Comparison of ENCODE assay signal across 2 cellular contexts in genomic region chr3:57594144-57594543, GRCh38.
TF ChIP-seq lines count a peak whose summit lies in the region.

No MANE protein-coding gene starts in this region.

TF ChIP-seq in A549, 52 proteins besides CTCF, POLR2A, EP300 and RAD21 (continued from another document):
- TF ChIP-seq, protein P1, sequence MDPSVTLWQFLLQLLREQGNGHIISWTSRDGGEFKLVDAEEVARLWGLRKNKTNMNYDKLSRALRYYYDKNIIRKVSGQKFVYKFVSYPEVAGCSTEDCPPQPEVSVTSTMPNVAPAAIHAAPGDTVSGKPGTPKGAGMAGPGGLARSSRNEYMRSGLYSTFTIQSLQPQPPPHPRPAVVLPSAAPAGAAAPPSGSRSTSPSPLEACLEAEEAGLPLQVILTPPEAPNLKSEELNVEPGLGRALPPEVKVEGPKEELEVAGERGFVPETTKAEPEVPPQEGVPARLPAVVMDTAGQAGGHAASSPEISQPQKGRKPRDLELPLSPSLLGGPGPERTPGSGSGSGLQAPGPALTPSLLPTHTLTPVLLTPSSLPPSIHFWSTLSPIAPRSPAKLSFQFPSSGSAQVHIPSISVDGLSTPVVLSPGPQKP (IDR thresholded peaks at IDR 0.05; ENCODE audit: low read depth, low read length) = no peak
- no peak for TF ChIP-seq SMC3 (IDR thresholded peaks at IDR 0.05)
- no peak for TF ChIP-seq MYC (IDR thresholded peaks at IDR 0.05; ENCODE audit: borderline replicate concordance, low read length)

TF ChIP-seq in GM23338, 12 proteins besides CTCF, POLR2A, EP300 and RAD21:
- TF ChIP-seq, protein P2, sequence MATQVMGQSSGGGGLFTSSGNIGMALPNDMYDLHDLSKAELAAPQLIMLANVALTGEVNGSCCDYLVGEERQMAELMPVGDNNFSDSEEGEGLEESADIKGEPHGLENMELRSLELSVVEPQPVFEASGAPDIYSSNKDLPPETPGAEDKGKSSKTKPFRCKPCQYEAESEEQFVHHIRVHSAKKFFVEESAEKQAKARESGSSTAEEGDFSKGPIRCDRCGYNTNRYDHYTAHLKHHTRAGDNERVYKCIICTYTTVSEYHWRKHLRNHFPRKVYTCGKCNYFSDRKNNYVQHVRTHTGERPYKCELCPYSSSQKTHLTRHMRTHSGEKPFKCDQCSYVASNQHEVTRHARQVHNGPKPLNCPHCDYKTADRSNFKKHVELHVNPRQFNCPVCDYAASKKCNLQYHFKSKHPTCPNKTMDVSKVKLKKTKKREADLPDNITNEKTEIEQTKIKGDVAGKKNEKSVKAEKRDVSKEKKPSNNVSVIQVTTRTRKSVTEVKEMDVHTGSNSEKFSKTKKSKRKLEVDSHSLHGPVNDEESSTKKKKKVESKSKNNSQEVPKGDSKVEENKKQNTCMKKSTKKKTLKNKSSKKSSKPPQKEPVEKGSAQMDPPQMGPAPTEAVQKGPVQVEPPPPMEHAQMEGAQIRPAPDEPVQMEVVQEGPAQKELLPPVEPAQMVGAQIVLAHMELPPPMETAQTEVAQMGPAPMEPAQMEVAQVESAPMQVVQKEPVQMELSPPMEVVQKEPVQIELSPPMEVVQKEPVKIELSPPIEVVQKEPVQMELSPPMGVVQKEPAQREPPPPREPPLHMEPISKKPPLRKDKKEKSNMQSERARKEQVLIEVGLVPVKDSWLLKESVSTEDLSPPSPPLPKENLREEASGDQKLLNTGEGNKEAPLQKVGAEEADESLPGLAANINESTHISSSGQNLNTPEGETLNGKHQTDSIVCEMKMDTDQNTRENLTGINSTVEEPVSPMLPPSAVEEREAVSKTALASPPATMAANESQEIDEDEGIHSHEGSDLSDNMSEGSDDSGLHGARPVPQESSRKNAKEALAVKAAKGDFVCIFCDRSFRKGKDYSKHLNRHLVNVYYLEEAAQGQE (IDR thresholded peaks at IDR 0.05; ENCODE audit: unreplicated experiment) = no peak
- TF ChIP-seq ZNF331 (CRISPR knock-in tag; IDR thresholded peaks at IDR 0.05; ENCODE audit: low read depth) (no peak), POLR2AphosphoS5 (IDR thresholded peaks at IDR 0.05; ENCODE audit: low read depth) (no peak), CREB1 (CRISPR knock-in tag; IDR thresholded peaks at IDR 0.05; ENCODE audit: low read depth) (no peak), NANOG (IDR thresholded peaks at IDR 0.05; ENCODE audit: borderline replicate concordance) (no peak), EZH2phosphoT487 (IDR thresholded peaks at IDR 0.05; ENCODE audit: unreplicated experiment) (no peak), STAT1 (IDR thresholded peaks at IDR 0.05; ENCODE audit: unreplicated experiment) (no peak), JUNB (IDR thresholded peaks at IDR 0.05; ENCODE audit: unreplicated experiment) (no peak), EZH2 (IDR thresholded peaks at IDR 0.05; ENCODE audit: low read depth, unreplicated experiment) (no peak), ZNF114 (CRISPR knock-in tag; IDR thresholded peaks at IDR 0.05) (no peak)
- TF ChIP-seq, protein P3, sequence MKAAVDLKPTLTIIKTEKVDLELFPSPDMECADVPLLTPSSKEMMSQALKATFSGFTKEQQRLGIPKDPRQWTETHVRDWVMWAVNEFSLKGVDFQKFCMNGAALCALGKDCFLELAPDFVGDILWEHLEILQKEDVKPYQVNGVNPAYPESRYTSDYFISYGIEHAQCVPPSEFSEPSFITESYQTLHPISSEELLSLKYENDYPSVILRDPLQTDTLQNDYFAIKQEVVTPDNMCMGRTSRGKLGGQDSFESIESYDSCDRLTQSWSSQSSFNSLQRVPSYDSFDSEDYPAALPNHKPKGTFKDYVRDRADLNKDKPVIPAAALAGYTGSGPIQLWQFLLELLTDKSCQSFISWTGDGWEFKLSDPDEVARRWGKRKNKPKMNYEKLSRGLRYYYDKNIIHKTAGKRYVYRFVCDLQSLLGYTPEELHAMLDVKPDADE (IDR thresholded peaks at IDR 0.05) = no peak
